In genomic region chr12:52395761-52396434, GRCh38 we compare ENCODE assay signal across 9 cellular contexts.
A peak's percentile ranks its signal among the peaks of the same experiment; 100 is the strongest.
DNase-seq lines count a peak whose midpoint lies in the region; TF ChIP-seq lines count a peak whose summit lies in the region.
"Had no signal": no experiment of that assay in that cellular context is flagged by ENCODE, and none has a peak within 500 bp of the region (broad histone marks: within the 10 kb centered on the region; RNA-seq: fewer than 3 reads in every experiment).

No MANE protein-coding gene starts in this region.

- CTCF ChIA-PET in HEK293T (lab: Yijun Ruan, JAX) = interaction anchor here (0.6 to 1.4 kb wide), 2 partner anchors 23 to 484 kb away, joined by 3 read pairs; no protein-coding TSS in a partner anchor

- DNase-seq in COLO668 (lab: John Stamatoyannopoulos, UW; ENCODE audit: unreplicated experiment) (peak; percentile 41), HEK293T (ENCODE audit: extremely low spot score) (peak; percentile 21), SW480 (ENCODE audit: low spot score) (peak; percentile 81), left kidney (ENCODE audit: low read depth, low spot score) (peak; percentile 53), NK-92 (lab: John Stamatoyannopoulos, UW; ENCODE audit: unreplicated experiment) (no peak), middle frontal gyrus (ENCODE audit: extremely low spot score, low spot score) (no peak)
- no peak for DNase-seq in stimulated activated naive CD4-positive, alpha-beta T cell treated with Interleukin-2 at 50 U/mL for 16 hours (lab: John Stamatoyannopoulos, UW)
- DNase-seq in activated CD4-positive, CD25-positive, alpha-beta regulatory T cell (lab: John Stamatoyannopoulos, UW) = no peak
- DNase-seq: NCI-H2227 treated with DMSO at 0.1 percent for 48 hours had no signal

- POLR2A ChIA-PET in HEK293T (lab: Yijun Ruan, JAX) = no interaction called here

TF ChIP-seq in HEK293T, 16 proteins besides CTCF, POLR2A, EP300 and RAD21:
- TF ChIP-seq FOXM1 (IDR thresholded peaks at IDR 0.05; ENCODE audit: borderline replicate concordance) (no peak), CTBP1 (IDR thresholded peaks at IDR 0.05; ENCODE audit: borderline replicate concordance) (no peak), PKNOX1 (IDR thresholded peaks at IDR 0.05) (no peak), SUZ12 (IDR thresholded peaks at IDR 0.05) (no peak), BHLHE40 (IDR thresholded peaks at IDR 0.05; ENCODE audit: borderline replicate concordance) (no peak), FOXK2 (IDR thresholded peaks at IDR 0.05) (no peak), ZNF384 (IDR thresholded peaks at IDR 0.05) (no peak), HDGF (IDR thresholded peaks at IDR 0.05; ENCODE audit: borderline replicate concordance) (no peak), TARDBP (IDR thresholded peaks at IDR 0.05) (no peak), ELF4 (IDR thresholded peaks at IDR 0.05) (no peak), L3MBTL2 (conservative IDR thresholded peaks at IDR 0.05) (no peak), LEF1 (IDR thresholded peaks at IDR 0.05; ENCODE audit: borderline replicate concordance) (no peak), SP1 (IDR thresholded peaks at IDR 0.05) (no peak), NFRKB (IDR thresholded peaks at IDR 0.05) (no peak), FOXA1 (IDR thresholded peaks at IDR 0.05) (no peak), ARNT (IDR thresholded peaks at IDR 0.05) (no peak)

Comparison
In these comparisons a context has a peak if more than half of its experiments do, and no peak if none do; other contexts are left out.
1. DNase-seq: peak in COLO668 (single experiment), HEK293T (single experiment), SW480 (single experiment) and left kidney (single experiment); none in NK-92 (single experiment), stimulated activated naive CD4-positive, alpha-beta T cell treated with Interleukin-2 at 50 U/mL for 16 hours (single experiment), activated CD4-positive, CD25-positive, alpha-beta regulatory T cell (0 of 4) and middle frontal gyrus (single experiment).